In the genomic region with DNA sequence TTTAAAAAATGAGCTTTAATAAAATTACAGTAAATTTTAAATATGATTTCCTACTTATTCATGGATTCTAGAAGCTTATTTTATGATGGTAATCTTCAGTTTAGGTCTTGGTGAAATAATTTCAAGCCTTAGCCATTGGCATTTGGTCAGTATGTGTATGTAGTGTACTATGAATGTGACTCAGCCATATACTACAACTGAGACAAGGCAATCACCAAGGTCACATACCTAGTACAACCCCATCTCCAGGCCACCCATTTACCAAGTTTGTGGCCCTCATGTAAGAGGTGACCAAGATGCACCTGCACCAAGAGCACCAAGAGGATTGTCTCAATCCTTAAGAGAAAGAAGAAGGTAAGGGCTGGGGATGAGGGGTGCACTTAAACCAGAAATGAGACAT, we compare ENCODE assay signal across 1 cellular context.
TF ChIP-seq lines count a peak whose summit lies in the region.

No MANE protein-coding gene starts in this region.

TF ChIP-seq in GM23338, 12 proteins besides CTCF, POLR2A, EP300 and RAD21 (continued from another document):
- TF ChIP-seq, protein P1, sequence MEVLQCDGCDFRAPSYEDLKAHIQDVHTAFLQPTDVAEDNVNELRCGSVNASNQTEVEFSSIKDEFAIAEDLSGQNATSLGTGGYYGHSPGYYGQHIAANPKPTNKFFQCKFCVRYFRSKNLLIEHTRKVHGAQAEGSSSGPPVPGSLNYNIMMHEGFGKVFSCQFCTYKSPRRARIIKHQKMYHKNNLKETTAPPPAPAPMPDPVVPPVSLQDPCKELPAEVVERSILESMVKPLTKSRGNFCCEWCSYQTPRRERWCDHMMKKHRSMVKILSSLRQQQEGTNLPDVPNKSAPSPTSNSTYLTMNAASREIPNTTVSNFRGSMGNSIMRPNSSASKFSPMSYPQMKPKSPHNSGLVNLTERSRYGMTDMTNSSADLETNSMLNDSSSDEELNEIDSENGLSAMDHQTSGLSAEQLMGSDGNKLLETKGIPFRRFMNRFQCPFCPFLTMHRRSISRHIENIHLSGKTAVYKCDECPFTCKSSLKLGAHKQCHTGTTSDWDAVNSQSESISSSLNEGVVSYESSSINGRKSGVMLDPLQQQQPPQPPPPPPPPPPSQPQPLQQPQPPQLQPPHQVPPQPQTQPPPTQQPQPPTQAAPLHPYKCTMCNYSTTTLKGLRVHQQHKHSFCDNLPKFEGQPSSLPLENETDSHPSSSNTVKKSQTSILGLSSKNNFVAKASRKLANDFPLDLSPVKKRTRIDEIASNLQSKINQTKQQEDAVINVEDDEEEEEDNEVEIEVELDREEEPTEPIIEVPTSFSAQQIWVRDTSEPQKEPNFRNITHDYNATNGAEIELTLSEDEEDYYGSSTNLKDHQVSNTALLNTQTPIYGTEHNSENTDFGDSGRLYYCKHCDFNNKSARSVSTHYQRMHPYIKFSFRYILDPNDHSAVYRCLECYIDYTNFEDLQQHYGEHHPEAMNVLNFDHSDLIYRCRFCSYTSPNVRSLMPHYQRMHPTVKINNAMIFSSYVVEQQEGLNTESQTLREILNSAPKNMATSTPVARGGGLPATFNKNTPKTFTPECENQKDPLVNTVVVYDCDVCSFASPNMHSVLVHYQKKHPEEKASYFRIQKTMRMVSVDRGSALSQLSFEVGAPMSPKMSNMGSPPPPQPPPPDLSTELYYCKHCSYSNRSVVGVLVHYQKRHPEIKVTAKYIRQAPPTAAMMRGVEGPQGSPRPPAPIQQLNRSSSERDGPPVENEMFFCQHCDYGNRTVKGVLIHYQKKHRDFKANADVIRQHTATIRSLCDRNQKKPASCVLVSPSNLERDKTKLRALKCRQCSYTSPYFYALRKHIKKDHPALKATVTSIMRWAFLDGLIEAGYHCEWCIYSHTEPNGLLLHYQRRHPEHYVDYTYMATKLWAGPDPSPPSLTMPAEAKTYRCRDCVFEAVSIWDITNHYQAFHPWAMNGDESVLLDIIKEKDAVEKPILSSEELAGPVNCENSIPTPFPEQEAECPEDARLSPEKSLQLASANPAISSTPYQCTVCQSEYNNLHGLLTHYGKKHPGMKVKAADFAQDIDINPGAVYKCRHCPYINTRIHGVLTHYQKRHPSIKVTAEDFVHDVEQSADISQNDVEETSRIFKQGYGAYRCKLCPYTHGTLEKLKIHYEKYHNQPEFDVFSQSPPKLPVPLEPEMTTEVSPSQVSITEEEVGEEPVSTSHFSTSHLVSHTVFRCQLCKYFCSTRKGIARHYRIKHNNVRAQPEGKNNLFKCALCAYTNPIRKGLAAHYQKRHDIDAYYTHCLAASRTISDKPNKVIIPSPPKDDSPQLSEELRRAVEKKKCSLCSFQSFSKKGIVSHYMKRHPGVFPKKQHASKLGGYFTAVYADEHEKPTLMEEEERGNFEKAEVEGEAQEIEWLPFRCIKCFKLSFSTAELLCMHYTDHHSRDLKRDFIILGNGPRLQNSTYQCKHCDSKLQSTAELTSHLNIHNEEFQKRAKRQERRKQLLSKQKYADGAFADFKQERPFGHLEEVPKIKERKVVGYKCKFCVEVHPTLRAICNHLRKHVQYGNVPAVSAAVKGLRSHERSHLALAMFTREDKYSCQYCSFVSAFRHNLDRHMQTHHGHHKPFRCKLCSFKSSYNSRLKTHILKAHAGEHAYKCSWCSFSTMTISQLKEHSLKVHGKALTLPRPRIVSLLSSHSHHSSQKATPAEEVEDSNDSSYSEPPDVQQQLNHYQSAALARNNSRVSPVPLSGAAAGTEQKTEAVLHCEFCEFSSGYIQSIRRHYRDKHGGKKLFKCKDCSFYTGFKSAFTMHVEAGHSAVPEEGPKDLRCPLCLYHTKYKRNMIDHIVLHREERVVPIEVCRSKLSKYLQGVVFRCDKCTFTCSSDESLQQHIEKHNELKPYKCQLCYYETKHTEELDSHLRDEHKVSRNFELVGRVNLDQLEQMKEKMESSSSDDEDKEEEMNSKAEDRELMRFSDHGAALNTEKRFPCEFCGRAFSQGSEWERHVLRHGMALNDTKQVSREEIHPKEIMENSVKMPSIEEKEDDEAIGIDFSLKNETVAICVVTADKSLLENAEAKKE (CRISPR knock-in tag; IDR thresholded peaks at IDR 0.05), result no peak
- TF ChIP-seq, protein P2, sequence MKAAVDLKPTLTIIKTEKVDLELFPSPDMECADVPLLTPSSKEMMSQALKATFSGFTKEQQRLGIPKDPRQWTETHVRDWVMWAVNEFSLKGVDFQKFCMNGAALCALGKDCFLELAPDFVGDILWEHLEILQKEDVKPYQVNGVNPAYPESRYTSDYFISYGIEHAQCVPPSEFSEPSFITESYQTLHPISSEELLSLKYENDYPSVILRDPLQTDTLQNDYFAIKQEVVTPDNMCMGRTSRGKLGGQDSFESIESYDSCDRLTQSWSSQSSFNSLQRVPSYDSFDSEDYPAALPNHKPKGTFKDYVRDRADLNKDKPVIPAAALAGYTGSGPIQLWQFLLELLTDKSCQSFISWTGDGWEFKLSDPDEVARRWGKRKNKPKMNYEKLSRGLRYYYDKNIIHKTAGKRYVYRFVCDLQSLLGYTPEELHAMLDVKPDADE (IDR thresholded peaks at IDR 0.05), result no peak
- TF ChIP-seq POLR2AphosphoS5 (IDR thresholded peaks at IDR 0.05; ENCODE audit: low read depth), result no peak
- no peak for TF ChIP-seq ZNF114 (CRISPR knock-in tag; IDR thresholded peaks at IDR 0.05)
- no peak for TF ChIP-seq ZNF331 (CRISPR knock-in tag; IDR thresholded peaks at IDR 0.05; ENCODE audit: low read depth)
- no peak for TF ChIP-seq STAT1 (IDR thresholded peaks at IDR 0.05; ENCODE audit: unreplicated experiment)
- no peak for TF ChIP-seq EZH2phosphoT487 (IDR thresholded peaks at IDR 0.05; ENCODE audit: unreplicated experiment)
- TF ChIP-seq CREB1 (CRISPR knock-in tag; IDR thresholded peaks at IDR 0.05; ENCODE audit: low read depth), result no peak
